17 cellular contexts compared by ENCODE assay signal in genomic region chr4:139851639-139852038, GRCh38.
"Had no signal": no experiment of that assay in that cellular context is flagged by ENCODE, and none has a peak within 500 bp of the region (broad histone marks: within the 10 kb centered on the region; RNA-seq: fewer than 3 reads in every experiment).

No MANE protein-coding gene starts in this region.

- ATAC-seq: activated CD4-positive, alpha-beta T cell treated with anti-CD3 and anti-CD28 coated beads for 36 hours; right lobe of liver; stimulated activated effector memory CD8-positive, alpha-beta T cell treated with anti-CD3 and anti-CD28 coated beads, Interleukin-12 subunit alpha, Interleukin-12 subunit beta, amount 100 ng/mL, for 72 hours had no signal

- DNase-seq: activated CD4-positive, alpha-beta memory T cell treated with anti-CD3 and anti-CD28 coated beads, Interleukin-2, amount 10 ng/mL, durations not matched to agents 7 days and 5 days; activated CD4-positive, alpha-beta T cell treated with anti-CD3 and anti-CD28 coated beads for 36 hours; activated CD8-positive, alpha-beta memory T cell treated with anti-CD3 and anti-CD28 coated beads, Interleukin-2, amount 50 U/mL, for 4 hours; activated naive CD8-positive, alpha-beta T cell treated with anti-CD3 and anti-CD28 coated beads, Interleukin-2, amount 10 ng/mL, durations not matched to agents 7 days and 5 days; activated T-cell treated with anti-CD3 and anti-CD28 coated beads, Interleukin-2, amount 50 U/mL, for 72 hours; anterior cingulate cortex; dorsolateral prefrontal cortex; glutamatergic neuron; naive B cell; posterior cingulate gyrus; right lobe of liver had no signal

- H3K9me3 ChIP-seq: breast epithelium, neutrophil, right lobe of liver, tibial nerve, vagina had no signal

- H3K36me3 ChIP-seq: breast epithelium, neutrophil, right lobe of liver, tibial nerve, vagina had no signal

- H3K27ac ChIP-seq: breast epithelium, dorsolateral prefrontal cortex, right lobe of liver, tibial nerve, vagina had no signal

- H3K4me1 ChIP-seq: breast epithelium had no signal

- H3K4me3 ChIP-seq: breast epithelium, dorsolateral prefrontal cortex, lung, right lobe of liver, tibial nerve, vagina had no signal

- H3K27me3 ChIP-seq: breast epithelium, dorsolateral prefrontal cortex, neutrophil, right lobe of liver, tibial nerve, vagina had no signal
